Comparison of ENCODE assay signal across 8 cellular contexts in genomic region chr1:111988743-111989453, GRCh38. TPM values are rescaled to one million over a fixed set of nuclear protein-coding genes. Genes with fewer than 3 reads are reported as not detected.
A peak's percentile ranks its signal among the peaks of the same experiment; 100 is the strongest.
DNase-seq lines count a peak whose midpoint lies in the region; ATAC-seq, FAIRE-seq and TF ChIP-seq lines count a peak whose summit lies in the region.

No MANE protein-coding gene starts in this region.

- ATAC-seq in memory B cell (ENCODE audit: low read depth) (peak; percentile 5), upper lobe of left lung (ENCODE audit: low FRiP score in 2 of 2) (no peak), HG03280 (IDR thresholded peaks at IDR 0.05; ENCODE audit: unreplicated experiment) (no peak), GM18861 (IDR thresholded peaks at IDR 0.05; ENCODE audit: unreplicated experiment) (no peak)

- H3K9me3 ChIP-seq in breast epithelium (no peaks in the 10 kb centered on the region), upper lobe of left lung (no peaks in the 10 kb centered on the region)

- H3K27ac Mint-ChIP-seq in activated naive CD4-positive, alpha-beta T cell treated with anti-CD3 and anti-CD28 coated beads, Interleukin-2, amount 50 U/mL, for 24 hours, result no peak overlapping the region
- H3K27ac Mint-ChIP-seq in memory B cell, result no peak overlapping the region

- DNase-seq in activated naive CD4-positive, alpha-beta T cell (lab: John Stamatoyannopoulos, UW), result no peak
- DNase-seq in breast epithelium (ENCODE audit: low spot score in 2 of 2) (no peak), memory B cell (ENCODE audit: low spot score in 2 of 2) (no peak), upper lobe of left lung (peak in 1 of 2 donors; percentile 27), HTR-8/SVneo (ENCODE audit: insufficient read length, low spot score) (no peak)

- no peaks in the 10 kb centered on the region for H3K9me3 Mint-ChIP-seq in activated naive CD4-positive, alpha-beta T cell treated with anti-CD3 and anti-CD28 coated beads, Interleukin-2, amount 50 U/mL, for 24 hours
- H3K9me3 Mint-ChIP-seq in memory B cell, result no peaks in the 10 kb centered on the region

- H3K36me3 ChIP-seq in breast epithelium, result no peaks in the 10 kb centered on the region
- H3K36me3 ChIP-seq in upper lobe of left lung, result no peaks in the 10 kb centered on the region

- 4 to 6% methylated on average over 17 to 35 of the region's 51 CpGs for WGBS in upper lobe of left lung, 2 donors

- H3K4me3 ChIP-seq in breast epithelium (peak overlapping the region; percentile 59 to 89 (median 67)), upper lobe of left lung (peak overlapping the region in 3 of 4 donors; percentile 61 to 69 (median 66))

- H3K36me3 Mint-ChIP-seq in activated naive CD4-positive, alpha-beta T cell treated with anti-CD3 and anti-CD28 coated beads, Interleukin-2, amount 50 U/mL, for 24 hours, result no peaks in the 10 kb centered on the region
- no peaks in the 10 kb centered on the region for H3K36me3 Mint-ChIP-seq in memory B cell

- FAIRE-seq in HTR-8/SVneo (lab: Jason Lieb, UNC), result no peak

- no peak for TF ChIP-seq CTCF in breast epithelium (IDR thresholded peaks at IDR 0.05)
- no peak for TF ChIP-seq CTCF in upper lobe of left lung (IDR thresholded peaks at IDR 0.05)

- H3K27me3 Mint-ChIP-seq in activated naive CD4-positive, alpha-beta T cell treated with anti-CD3 and anti-CD28 coated beads, Interleukin-2, amount 50 U/mL, for 24 hours, result peaks cover 35% of the 10 kb centered on the region
- peaks cover 23% of the 10 kb centered on the region for H3K27me3 Mint-ChIP-seq in memory B cell

- TF ChIP-seq EP300 in upper lobe of left lung (IDR thresholded peaks at IDR 0.05), result no peak

- H3K4me3 Mint-ChIP-seq in activated naive CD4-positive, alpha-beta T cell treated with anti-CD3 and anti-CD28 coated beads, Interleukin-2, amount 50 U/mL, for 24 hours, result peak overlapping the region; percentile 51
- peak overlapping the region; percentile 61 for H3K4me3 Mint-ChIP-seq in memory B cell

- no peaks in the 10 kb centered on the region for H3K27me3 ChIP-seq in breast epithelium
- H3K27me3 ChIP-seq in upper lobe of left lung, result peaks cover 0 to 4% (median 0%) of the 10 kb centered on the region in 4 donors

- TF ChIP-seq POLR2A in breast epithelium (IDR thresholded peaks at IDR 0.05), result no peak
- no peak for TF ChIP-seq POLR2A in upper lobe of left lung (IDR thresholded peaks at IDR 0.05)

- intact Hi-C loops in breast epithelium (cut with DNase I; ENCODE audit: low total_unique reads), result no loop called here

- H3K27ac ChIP-seq in breast epithelium, result peak overlapping the region in 1 of 2 donors; percentile 74
- H3K27ac ChIP-seq in upper lobe of left lung, result peak overlapping the region in 2 of 4 donors; percentile 2 to 74

- H3K4me1 Mint-ChIP-seq in activated naive CD4-positive, alpha-beta T cell treated with anti-CD3 and anti-CD28 coated beads, Interleukin-2, amount 50 U/mL, for 24 hours, result peaks cover 9% of the 10 kb centered on the region
- H3K4me1 Mint-ChIP-seq in memory B cell, result peaks cover 8% of the 10 kb centered on the region

- H3K4me1 ChIP-seq in breast epithelium (no peaks in the 10 kb centered on the region), upper lobe of left lung (peaks cover 24 to 43% (median 33%) of the 10 kb centered on the region in 4 donors)

RNA-seq across cellular contexts. Expression of gene KCND3, which starts 0.6 kb away (rescaled TPM):
- total RNA-seq in breast epithelium (10 to 100 TPM in 1 of 3 donors, 1 to 10 TPM in 2; 5.9 to 10.2 (median 6.7) TPM), upper lobe of left lung (1 to 10 TPM; 2.7 to 6.4 (median 5.4) TPM)
